8 cellular contexts compared by ENCODE assay signal in the genomic region with DNA sequence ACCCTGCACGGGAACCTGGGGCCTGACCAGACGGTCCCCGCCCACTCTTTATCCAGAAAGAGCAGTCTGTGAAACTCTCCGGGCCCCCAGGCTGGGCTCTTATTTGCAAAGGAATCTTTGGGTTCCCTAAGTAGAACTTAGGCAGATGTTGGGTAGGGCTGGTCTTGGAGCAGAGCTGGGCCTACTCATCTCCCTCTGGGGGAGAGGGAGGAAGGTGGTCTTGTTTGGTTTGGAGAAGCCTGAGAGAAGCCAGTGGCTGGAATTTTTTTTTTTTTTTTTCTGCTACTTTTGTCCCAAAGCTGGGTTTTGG. TPM values are rescaled to one million over a fixed set of nuclear protein-coding genes. Genes with fewer than 3 reads are reported as not detected.
A peak's percentile ranks its signal among the peaks of the same experiment; 100 is the strongest.
DNase-seq lines count a peak whose midpoint lies in the region; ATAC-seq and TF ChIP-seq lines count a peak whose summit lies in the region.

No MANE protein-coding gene starts in this region.

- H3K4me3 ChIP-seq in breast epithelium (peak overlapping the region; percentile 80 to 91 (median 86)), mesendoderm (ENCODE audit: low read length) (peak overlapping the region; percentile 91)

- H3K4ac ChIP-seq in mesendoderm (ENCODE audit: low read depth, low read length) = peak overlapping the region; percentile 89

- no peaks in the 10 kb centered on the region for H3K36me3 ChIP-seq in breast epithelium
- H3K36me3 ChIP-seq in mesendoderm (ENCODE audit: control insufficient read depth, insufficient read depth, low read length) = no peaks in the 10 kb centered on the region

- intact Hi-C loops in breast epithelium (cut with DNase I; ENCODE audit: low total_unique reads) = no loop called here

- ATAC-seq in stimulated activated naive CD8-positive, alpha-beta T cell treated with anti-CD3 and anti-CD28 coated beads, Interleukin-15, Interleukin-2, amounts not matched to agents 100 U/mL and 50 U/mL, for 24 hours = no peak
- no peak for ATAC-seq in HG02610 (IDR thresholded peaks at IDR 0.05; ENCODE audit: unreplicated experiment)

- H3K23ac ChIP-seq in mesendoderm (ENCODE audit: low read length) = no peak overlapping the region

- H3K18ac ChIP-seq in mesendoderm (ENCODE audit: low read length) = peak overlapping the region; percentile 60

- peaks cover 77% of the 10 kb centered on the region for H3K4me1 Mint-ChIP-seq in stimulated activated naive CD8-positive, alpha-beta T cell treated with anti-CD3 and anti-CD28 coated beads, Interleukin-15, Interleukin-2, amounts not matched to agents 100 ng/mL and 50 ng/mL, for 24 hours (ENCODE audit: low read depth)

- no peak overlapping the region for H2BK15ac ChIP-seq in mesendoderm (replicated peaks; ENCODE audit: low read depth)

- peak overlapping the region; percentile 85 for H3K4me2 ChIP-seq in mesendoderm (ENCODE audit: low read length)

- H3K4me1 ChIP-seq in breast epithelium (peaks cover 15 to 22% of the 10 kb centered on the region in 2 donors), mesendoderm (ENCODE audit: control insufficient read depth, low read depth, low read length) (peaks cover 31% of the 10 kb centered on the region)

- no peak overlapping the region for H2BK120ac ChIP-seq in mesendoderm (ENCODE audit: low read depth, low read length)

- H4K5ac ChIP-seq in mesendoderm (ENCODE audit: low read length) = no peak overlapping the region

- no peaks in the 10 kb centered on the region for H3K27me3 Mint-ChIP-seq in stimulated activated naive CD8-positive, alpha-beta T cell treated with anti-CD3 and anti-CD28 coated beads, Interleukin-15, Interleukin-2, amounts not matched to agents 100 ng/mL and 50 ng/mL, for 24 hours

- peaks cover 53% of the 10 kb centered on the region for H3K79me2 ChIP-seq in mesendoderm (ENCODE audit: control insufficient read depth, insufficient read depth, low read length)

- H3K27ac ChIP-seq in breast epithelium = peak overlapping the region; percentile 94 to 98
- peak overlapping the region; percentile 60 for H3K27ac ChIP-seq in mesendoderm (ENCODE audit: low read depth, low read length)

- WGBS in mesendoderm (ENCODE audit: extremely low coverage, insufficient coverage, low lambda C conversion rate) = no CpG with 5 or more reads among the region's 4 CpGs

- H3K9ac ChIP-seq in mesendoderm (ENCODE audit: low read length) = peak overlapping the region; percentile 88

- no peak for TF ChIP-seq POLR2A in breast epithelium (IDR thresholded peaks at IDR 0.05)

- peaks cover 16% of the 10 kb centered on the region for H3K36me3 Mint-ChIP-seq in stimulated activated naive CD8-positive, alpha-beta T cell treated with anti-CD3 and anti-CD28 coated beads, Interleukin-15, Interleukin-2, amounts not matched to agents 100 ng/mL and 50 ng/mL, for 24 hours (ENCODE audit: low read depth)

- H3K9me3 Mint-ChIP-seq in stimulated activated naive CD8-positive, alpha-beta T cell treated with anti-CD3 and anti-CD28 coated beads, Interleukin-15, Interleukin-2, amounts not matched to agents 100 ng/mL and 50 ng/mL, for 24 hours = no peaks in the 10 kb centered on the region

- peak overlapping the region; percentile 94 for H3K27ac Mint-ChIP-seq in stimulated activated naive CD8-positive, alpha-beta T cell treated with anti-CD3 and anti-CD28 coated beads, Interleukin-15, Interleukin-2, amounts not matched to agents 100 ng/mL and 50 ng/mL, for 24 hours

- H2BK5ac ChIP-seq in mesendoderm (ENCODE audit: low read length) = peak overlapping the region; percentile 61

- no peaks in the 10 kb centered on the region for H3K9me3 ChIP-seq in breast epithelium

- H4K8ac ChIP-seq in mesendoderm (ENCODE audit: low read depth, low read length) = no peak overlapping the region

- H2AK5ac ChIP-seq in mesendoderm (ENCODE audit: low read length) = peak overlapping the region; percentile 56

- DNase-seq in stimulated activated naive CD8-positive, alpha-beta T cell treated with anti-CD3 and anti-CD28 coated beads, Interleukin-15, Interleukin-2, amounts not matched to agents 100 U/mL and 50 U/mL, for 24 hours = no peak
- DNase-seq in breast epithelium (ENCODE audit: low spot score in 2 of 2) (no peak), mesendoderm (no peak), DMS153 (lab: John Stamatoyannopoulos, UW) (no peak), H4 (ENCODE audit: low spot score) (no peak)
- DNase-seq in stimulated activated naive CD4-positive, alpha-beta T cell (lab: John Stamatoyannopoulos, UW) = no peak

- H3K27me3 ChIP-seq in breast epithelium = no peaks in the 10 kb centered on the region
- H3K27me3 ChIP-seq in mesendoderm (ENCODE audit: insufficient read depth, low read length, poor library complexity) = no peaks in the 10 kb centered on the region

- peak overlapping the region; percentile 86 for H3K4me3 Mint-ChIP-seq in stimulated activated naive CD8-positive, alpha-beta T cell treated with anti-CD3 and anti-CD28 coated beads, Interleukin-15, Interleukin-2, amounts not matched to agents 100 ng/mL and 50 ng/mL, for 24 hours

- no peak for TF ChIP-seq CTCF in breast epithelium (IDR thresholded peaks at IDR 0.05)

- H3K56ac ChIP-seq in mesendoderm (ENCODE audit: low read length) = peak overlapping the region; percentile 93

- peaks cover 22% of the 10 kb centered on the region for H3K79me1 ChIP-seq in mesendoderm (ENCODE audit: low read length)

RNA-seq across cellular contexts. Expression of gene PLCG1, which starts 0.8 kb away (rescaled TPM):
- 100 to 1,000 TPM in 1 of 3 donors, 10 to 100 TPM in 2; 88.5 to 132 (median 92.3) TPM for total RNA-seq in breast epithelium
- polyA plus RNA-seq in mesendoderm (2013, experiment 1 of 2) = 62.4 TPM
- polyA plus RNA-seq in mesendoderm (2013, experiment 2 of 2) = 60.0 TPM
- total RNA-seq in H4 (2014; rRNA removed; shearing (Covaris generic)) = 19.6 and 29.3 TPM in 2 replicates
